Comparison of ENCODE assay signal across 6 cellular contexts in genomic region chrX:49072712-49073095, GRCh38. TPM values are rescaled to one million over a fixed set of nuclear protein-coding genes. Genes with fewer than 3 reads are reported as not detected.
DNase-seq lines count a peak whose midpoint lies in the region; ATAC-seq and TF ChIP-seq lines count a peak whose summit lies in the region.

No MANE protein-coding gene starts in this region.

- H3K4me3 ChIP-seq in right atrium auricular region (peak overlapping the region; percentile 20 to 59), gastroesophageal sphincter (peak overlapping the region in 1 of 2 donors; percentile 61), urinary bladder (ENCODE audit: low read depth, low read length) (peak overlapping the region; percentile 46)

- TF ChIP-seq POLR2A in gastroesophageal sphincter (IDR thresholded peaks at IDR 0.05) = no peak

- peaks cover 17% of the 10 kb centered on the region for H3K36me3 ChIP-seq in right atrium auricular region
- H3K36me3 ChIP-seq in gastroesophageal sphincter = peaks cover 0 to 32% of the 10 kb centered on the region in 2 donors
- peaks cover 6% of the 10 kb centered on the region for H3K36me3 ChIP-seq in urinary bladder (ENCODE audit: insufficient read depth)

- TF ChIP-seq CTCF in right atrium auricular region (IDR thresholded peaks at IDR 0.05) (no peak), gastroesophageal sphincter (IDR thresholded peaks at IDR 0.05) (no peak)

- intact Hi-C loops in Right ventricle myocardium inferior (cut with DNase I) = no loop called here

- H3K27me3 ChIP-seq in right atrium auricular region = no peaks in the 10 kb centered on the region
- H3K27me3 ChIP-seq in gastroesophageal sphincter = no peaks in the 10 kb centered on the region

- 15 to 43% methylated on average over 5 to 7 of the region's 10 CpGs for WGBS in gastroesophageal sphincter (ENCODE audit: low coverage in 1 of 2), 2 donors
- WGBS in urinary bladder = 15% methylated on average over 10 of the region's 10 CpGs

- H3K4me1 ChIP-seq in right atrium auricular region = peaks cover 0 to 18% of the 10 kb centered on the region in 2 donors
- H3K4me1 ChIP-seq in gastroesophageal sphincter = peaks cover 0 to 25% (median 0%) of the 10 kb centered on the region in 3 donors
- peaks cover 1% of the 10 kb centered on the region for H3K4me1 ChIP-seq in urinary bladder (ENCODE audit: insufficient read depth)

- H3K27ac ChIP-seq in right atrium auricular region (peak overlapping the region in 1 of 2 donors; percentile 52), gastroesophageal sphincter (peak overlapping the region in 3 of 4 donors; percentile 47 to 75 (median 74)), urinary bladder (ENCODE audit: low read depth) (peak overlapping the region; percentile 55)

- ATAC-seq in Right ventricle myocardium inferior (no peak), gastroesophageal sphincter (no peak)

- no peak for TF ChIP-seq EP300 in gastroesophageal sphincter (IDR thresholded peaks at IDR 0.05)

- H3K9me3 ChIP-seq in right atrium auricular region (no peaks in the 10 kb centered on the region), gastroesophageal sphincter (no peaks in the 10 kb centered on the region)

- no peak for DNase-seq in right atrium auricular region (ENCODE audit: low spot score)
- DNase-seq in Right ventricle myocardium inferior (ENCODE audit: missing footprints) = no peak
- no peak for DNase-seq in T-helper 9 cell
- DNase-seq in NCI-H1417 (lab: John Stamatoyannopoulos, UW) = no peak

RNA-seq across cellular contexts. Expression of gene PRAF2, which starts 1.1 kb away (rescaled TPM):
- total RNA-seq in right atrium auricular region = 10 to 100 TPM; 11.5 to 29.7 TPM
- 7.1 TPM for total RNA-seq in Right ventricle myocardium inferior
- total RNA-seq in gastroesophageal sphincter = 10 to 100 TPM in 3 of 4 donors, 1 to 10 TPM in 1; 9.6 to 20.9 (median 17.2) TPM
- 4.3 TPM for total RNA-seq in urinary bladder
- 44.0 TPM for polyA plus RNA-seq in urinary bladder

RNA-seq across cellular contexts. Expression of gene WDR45, which starts 7.0 kb away (rescaled TPM):
- 100 to 1,000 TPM in 1 of 2 donors, 10 to 100 TPM in 1; 78.3 to 117 TPM for total RNA-seq in right atrium auricular region
- total RNA-seq in Right ventricle myocardium inferior = 67.1 TPM
- 100 to 1,000 TPM in 1 of 4 donors, 10 to 100 TPM in 3; 60.8 to 101 (median 80.9) TPM for total RNA-seq in gastroesophageal sphincter
- total RNA-seq in urinary bladder = 36.3 TPM
- polyA plus RNA-seq in urinary bladder = 77.5 TPM

RNA-seq across cellular contexts. Expression of gene CCDC120, which starts 13.9 kb away (rescaled TPM):
- total RNA-seq in right atrium auricular region (1 to 10 TPM; 1.3 to 2.2 TPM), Right ventricle myocardium inferior (1.4 TPM), gastroesophageal sphincter (1 to 10 TPM; 1.1 to 4.7 (median 2.5) TPM), urinary bladder (2.7 TPM)
- polyA plus RNA-seq in urinary bladder = 4.5 TPM

RNA-seq across cellular contexts. Expression of gene TFE3, which starts 29.5 kb away (rescaled TPM):
- total RNA-seq in right atrium auricular region (10 to 100 TPM; 25.8 to 60.3 TPM), Right ventricle myocardium inferior (24.8 TPM), gastroesophageal sphincter (100 to 1,000 TPM in 3 of 4 donors, 10 to 100 TPM in 1; 85.8 to 165 (median 107) TPM), urinary bladder (11.7 TPM)
- 63.5 TPM for polyA plus RNA-seq in urinary bladder

RNA-seq across cellular contexts. Expression of gene GPKOW, which starts 50.8 kb away (rescaled TPM):
- total RNA-seq in right atrium auricular region (10 to 100 TPM; 17.7 to 26.1 TPM), Right ventricle myocardium inferior (19.0 TPM), gastroesophageal sphincter (10 to 100 TPM; 28.2 to 34.1 (median 31.5) TPM), urinary bladder (15.1 TPM)
- 27.2 TPM for polyA plus RNA-seq in urinary bladder
